1 cellular context compared by ENCODE assay signal in genomic region chr7:123744416-123744815, GRCh38.
A peak's percentile ranks its signal among the peaks of the same experiment; 100 is the strongest.
TF ChIP-seq lines count a peak whose summit lies in the region.

No MANE protein-coding gene starts in this region.

TF ChIP-seq in K562, 482 proteins besides CTCF, POLR2A, EP300 and RAD21 (continued from another document):
- no peak for TF ChIP-seq CBX3 (IDR thresholded peaks at IDR 0.05; ENCODE audit: borderline replicate concordance in 1 of 2, low read length in 2 of 2)
- no peak for TF ChIP-seq ZBTB49 (CRISPR knock-in tag; IDR thresholded peaks at IDR 0.05; ENCODE audit: borderline replicate concordance)
- TF ChIP-seq, protein P1, sequence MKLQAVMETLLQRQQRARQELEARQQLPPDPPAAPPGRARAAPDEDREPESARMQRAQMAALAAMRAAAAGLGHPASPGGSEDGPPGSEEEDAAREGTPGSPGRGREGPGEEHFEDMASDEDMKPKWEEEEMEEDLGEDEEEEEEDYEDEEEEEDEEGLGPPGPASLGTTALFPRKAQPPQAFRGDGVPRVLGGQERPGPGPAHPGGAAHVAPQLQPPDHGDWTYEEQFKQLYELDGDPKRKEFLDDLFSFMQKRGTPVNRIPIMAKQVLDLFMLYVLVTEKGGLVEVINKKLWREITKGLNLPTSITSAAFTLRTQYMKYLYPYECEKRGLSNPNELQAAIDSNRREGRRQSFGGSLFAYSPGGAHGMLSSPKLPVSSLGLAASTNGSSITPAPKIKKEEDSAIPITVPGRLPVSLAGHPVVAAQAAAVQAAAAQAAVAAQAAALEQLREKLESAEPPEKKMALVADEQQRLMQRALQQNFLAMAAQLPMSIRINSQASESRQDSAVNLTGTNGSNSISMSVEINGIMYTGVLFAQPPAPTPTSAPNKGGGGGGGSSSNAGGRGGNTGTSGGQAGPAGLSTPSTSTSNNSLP (IDR thresholded peaks at IDR 0.05; ENCODE audit: borderline replicate concordance, low read depth, low read length), result no peak
- peak; percentile 18 for TF ChIP-seq DACH1 (IDR thresholded peaks at IDR 0.05; ENCODE audit: partially characterized antibody)
- peak; percentile 50; the same call in 1 of the 2 replicates for TF ChIP-seq TAL1 (IDR thresholded peaks at IDR 0.05)
- peak; percentile 67 for TF ChIP-seq ARID1B (IDR thresholded peaks at IDR 0.05)
